12 cellular contexts compared by ENCODE assay signal in the genomic region with DNA sequence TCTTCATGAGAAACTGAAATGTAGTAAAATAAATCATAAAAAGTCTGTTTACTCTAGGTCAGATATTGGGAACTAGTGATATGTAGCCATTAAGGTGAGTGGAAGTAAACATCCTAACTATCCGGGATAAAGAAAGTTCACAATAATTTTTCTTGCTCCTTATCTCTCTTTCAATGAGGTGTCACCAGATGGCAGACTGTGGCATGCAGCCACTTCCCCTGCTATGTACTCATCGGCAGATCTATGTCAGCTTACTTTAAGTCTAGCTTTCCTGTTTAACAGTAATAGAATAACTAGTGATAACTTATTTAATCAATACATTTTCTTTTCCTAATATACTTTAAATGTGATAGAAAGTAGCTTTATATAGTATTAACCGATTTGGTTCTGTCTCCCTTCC.
DNase-seq lines count a peak whose midpoint lies in the region; ATAC-seq, FAIRE-seq and TF ChIP-seq lines count a peak whose summit lies in the region.
"Had no signal": no experiment of that assay in that cellular context is flagged by ENCODE, and none has a peak within 500 bp of the region (broad histone marks: within the 10 kb centered on the region; RNA-seq: fewer than 3 reads in every experiment).

No MANE protein-coding gene starts in this region.

- H4K20me1 ChIP-seq in GM12878 (ENCODE audit: control insufficient read depth, insufficient read depth) = no peaks in the 10 kb centered on the region

- RAD21 ChIA-PET in GM12878 (lab: Charles Lee; ENCODE audit: unreplicated experiment) = interaction anchor here (0.7 to 3.0 kb wide), 10 partner anchors 12 to 1355 kb away, joined by 3 to 16 read pairs (median 4); no protein-coding TSS in a partner anchor

- no peaks in the 10 kb centered on the region for H3K4me1 ChIP-seq in GM12878 (ENCODE audit: control insufficient read depth, insufficient read depth, low read length)
- no peaks in the 10 kb centered on the region for H3K4me1 ChIP-seq in aorta (ENCODE audit: control insufficient read depth in 1 of 2, insufficient read depth in 2 of 2, low read length in 2 of 2)

- no peak overlapping the region for H3K9ac ChIP-seq in GM12878 (ENCODE audit: control insufficient read depth, insufficient read depth, low read length)

- H3K9me3 Mint-ChIP-seq in activated naive CD8-positive, alpha-beta T cell treated with anti-CD3 and anti-CD28 coated beads for 36 hours = no peaks in the 10 kb centered on the region
- H3K9me3 Mint-ChIP-seq: activated T-helper 1 cell treated with anti-CD3 and anti-CD28 coated beads, Interleukin-12 subunit alpha, Interleukin-12 subunit beta, Interleukin-2, Interleukin-4 antibody, amounts not matched to agents 30 ng/mL and 10 ng/mL and 1 ng/mL, durations not matched to agents 14 hours and 24 hours and 36 hours had no signal

- H3K27ac ChIP-seq in GM12878 (ENCODE audit: control insufficient read depth, insufficient read depth) = no peak overlapping the region
- H3K27ac ChIP-seq in aorta (ENCODE audit: low read depth in 1 of 2, low read length in 2 of 2) = no peak overlapping the region

- SMC1A ChIA-PET in GM12878 (lab: Charles Lee; ENCODE audit: uncharacterized antibody, unreplicated experiment) = interaction anchor here (0.6 to 6.1 kb wide), 19 partner anchors 7 to 1707 kb away, joined by 3 to 33 read pairs (median 5); no protein-coding TSS in a partner anchor

- H3K4me3 Mint-ChIP-seq in activated naive CD8-positive, alpha-beta T cell treated with anti-CD3 and anti-CD28 coated beads for 36 hours = no peak overlapping the region
- H3K4me3 Mint-ChIP-seq: activated CD4-positive, alpha-beta T cell treated with anti-CD3 and anti-CD28 coated beads for 36 hours; activated T-helper 1 cell treated with anti-CD3 and anti-CD28 coated beads, Interleukin-12 subunit alpha, Interleukin-12 subunit beta, Interleukin-2, Interleukin-4 antibody, amounts not matched to agents 30 ng/mL and 10 ng/mL and 1 ng/mL, durations not matched to agents 14 hours and 24 hours and 36 hours; naive thymus-derived CD8-positive, alpha-beta T cell had no signal

- H3K79me2 ChIP-seq in GM12878 (ENCODE audit: control insufficient read depth, insufficient read depth, low read length) = no peaks in the 10 kb centered on the region

- TF ChIP-seq EP300 in GM12878 (IDR thresholded peaks at IDR 0.05; ENCODE audit: borderline replicate concordance in 1 of 2, control insufficient read depth in 1 of 2, low read depth in 2 of 2, low read length in 2 of 2) = no peak

- ATAC-seq in GM12878 (0 out of 3 replicates have a peak, but pooled peaks have one; percentile 23), left colon (peak; percentile 69), aorta (ENCODE audit: low FRiP score) (no peak)
- ATAC-seq: activated CD4-positive, alpha-beta T cell treated with anti-CD3 and anti-CD28 coated beads for 36 hours; naive thymus-derived CD8-positive, alpha-beta T cell had no signal

- no peak for TF ChIP-seq POLR2A in GM12878 (IDR thresholded peaks at IDR 0.05; ENCODE audit: low read depth, low read length)

- TF ChIP-seq RAD21 in GM12878 (IDR thresholded peaks at IDR 0.05; ENCODE audit: insufficient read depth, low read depth, low read length) = no peak

- BruUV-seq in GM12878 (replicated peaks; lab: Mats Ljungman, UMichigan) = no TSS peak

- POLR2A ChIA-PET in GM12878 (lab: Charles Lee) = interaction anchor here (0.6 kb wide), 1 partner anchor 9 kb away, joined by 3 read pairs; no protein-coding TSS in a partner anchor

- H3K4me2 ChIP-seq in GM12878 (ENCODE audit: control insufficient read depth, insufficient read depth) = no peak overlapping the region

- intact Hi-C loops in GM12878 (cut with micrococcal nuclease; ENCODE audit: unreplicated experiment) = no loop called here
- intact Hi-C loops in left colon (cut with DNase I, micrococcal nuclease) = no loop called here
- intact Hi-C loops in aorta (cut with DNase I) = no loop called here

- DNase-seq in ACHN (peak; percentile 25), Kasumi-1 (lab: John Stamatoyannopoulos, UW) (peak; percentile 60 to 61), GM12878 (ENCODE audit: low read depth, low spot score) (no peak), left colon (peak in 1 of 2 donors; percentile 39), aorta (no peak), NCI-H187 treated with DMSO at 0.1 percent for 48 hours (lab: John Stamatoyannopoulos, UW) (no peak), iPS-NIHi7 (ENCODE audit: extremely low spot score) (no peak)
- no peak for DNase-seq in activated naive CD8-positive, alpha-beta T cell treated with anti-CD3 and anti-CD28 coated beads for 36 hours
- DNase-seq: activated CD4-positive, alpha-beta T cell treated with anti-CD3 and anti-CD28 coated beads for 36 hours; erythroblast; naive thymus-derived CD8-positive, alpha-beta T cell had no signal

- no peaks in the 10 kb centered on the region for H3K36me3 Mint-ChIP-seq in activated naive CD8-positive, alpha-beta T cell treated with anti-CD3 and anti-CD28 coated beads for 36 hours
- H3K36me3 Mint-ChIP-seq: naive thymus-derived CD8-positive, alpha-beta T cell had no signal

- H3K9me3 ChIP-seq in GM12878 (replicated peaks; ENCODE audit: control insufficient read depth, insufficient read depth, low read length) = no peaks in the 10 kb centered on the region
- H3K9me3 ChIP-seq in aorta (ENCODE audit: control insufficient read depth, low read length) = no peaks in the 10 kb centered on the region

- no peak for FAIRE-seq in GM12878 (lab: Jason Lieb, UNC)

- CTCF ChIA-PET in GM12878 (lab: Yijun Ruan, JAX) = interaction anchor here (0.6 to 5.8 kb wide), 11 partner anchors 9 to 713 kb away, joined by 3 to 38 read pairs (median 5); no protein-coding TSS in a partner anchor

- WGBS in GM12878 (ENCODE audit: insufficient coverage, insufficient replicate concordance, low lambda C conversion rate, missing lambda C conversion rate) = 28% methylated on average over 3 of the region's 3 CpGs
- 37 to 38% methylated on average over 3 of the region's 3 CpGs for WGBS in aorta, 2 donors

- H3K27me3 ChIP-seq in GM12878 (replicated peaks in 1 of 2; ENCODE audit: control insufficient read depth in 2 of 2, insufficient read depth in 2 of 2, low read length in 1 of 2) (no peaks in the 10 kb centered on the region), aorta (ENCODE audit: control insufficient read depth in 1 of 2, insufficient read depth in 2 of 2, low read length in 1 of 2) (no peaks in the 10 kb centered on the region)

- H3K27ac Mint-ChIP-seq in activated naive CD8-positive, alpha-beta T cell treated with anti-CD3 and anti-CD28 coated beads for 36 hours = no peak overlapping the region
- H3K27ac Mint-ChIP-seq: activated CD4-positive, alpha-beta T cell treated with anti-CD3 and anti-CD28 coated beads for 36 hours; activated T-helper 1 cell treated with anti-CD3 and anti-CD28 coated beads, Interleukin-12 subunit alpha, Interleukin-12 subunit beta, Interleukin-2, Interleukin-4 antibody, amounts not matched to agents 30 ng/mL and 10 ng/mL and 1 ng/mL, durations not matched to agents 14 hours and 24 hours and 36 hours; naive thymus-derived CD8-positive, alpha-beta T cell had no signal

- peaks cover 4% of the 10 kb centered on the region for H3K4me1 Mint-ChIP-seq in activated naive CD8-positive, alpha-beta T cell treated with anti-CD3 and anti-CD28 coated beads for 36 hours
- H3K4me1 Mint-ChIP-seq: activated CD4-positive, alpha-beta T cell treated with anti-CD3 and anti-CD28 coated beads for 36 hours; naive thymus-derived CD8-positive, alpha-beta T cell had no signal

- H3K27me3 Mint-ChIP-seq in activated naive CD8-positive, alpha-beta T cell treated with anti-CD3 and anti-CD28 coated beads for 36 hours = peaks cover 11% of the 10 kb centered on the region

- no peak overlapping the region for H2AFZ ChIP-seq in GM12878 (ENCODE audit: control insufficient read depth, low read depth, low read length)

- H3K4me3 ChIP-seq in GM12878 (no peak overlapping the region), aorta (ENCODE audit: low read length in 2 of 2) (no peak overlapping the region)

- in situ Hi-C loops in ACHN (cut with HindIII; ENCODE audit: low pct_ligation_motif_present, low pct_unique_long_range_greater_than_20kb, low sequenced_read_pairs) (no loop called here), GM12878 (cut with MboI) (no loop called here)

- TF ChIP-seq CTCF in GM12878 (IDR thresholded peaks at IDR 0.05 in 2 of 3, conservative IDR thresholded peaks at IDR 0.05 in 1 of 3; ENCODE audit: control insufficient read depth in 2 of 3, extremely low read depth in 1 of 3, insufficient read depth in 1 of 3, low read depth in 3 of 3, low read length in 3 of 3) = 0 out of 6 replicates have a peak, but pooled peaks of 1 of the 3 experiments have one; percentile 1

- no peaks in the 10 kb centered on the region for H3K36me3 ChIP-seq in GM12878 (ENCODE audit: control insufficient read depth in 2 of 2, insufficient read depth in 2 of 2, low read length in 1 of 2)
- no peaks in the 10 kb centered on the region for H3K36me3 ChIP-seq in aorta (ENCODE audit: control insufficient read depth in 1 of 2, insufficient read depth in 2 of 2, low read length in 1 of 2)

TF ChIP-seq in GM12878, 131 proteins besides CTCF, POLR2A, EP300 and RAD21 (continues in another document):
- TF ChIP-seq TARDBP (IDR thresholded peaks at IDR 0.05; ENCODE audit: borderline replicate concordance) = no peak
- no peak for TF ChIP-seq GATAD2B (conservative IDR thresholded peaks at IDR 0.05; ENCODE audit: low read depth)
- TF ChIP-seq ZNF274 (IDR thresholded peaks at IDR 0.05; ENCODE audit: insufficient read depth, insufficient read length) = no peak
- no peak for TF ChIP-seq POU2F2 (IDR thresholded peaks at IDR 0.05; ENCODE audit: borderline replicate concordance, low read depth, low read length)
- no peak for TF ChIP-seq STAT1 (conservative IDR thresholded peaks at IDR 0.05)
- TF ChIP-seq STAT3 (IDR thresholded peaks at IDR 0.05; ENCODE audit: low read depth, low read length) = no peak

Comparison
In these comparisons a context has a peak if more than half of its experiments do, and no peak if none do; other contexts are left out.
1. DNase-seq: peak in ACHN (single experiment) and Kasumi-1 (2 of 2); none in GM12878 (single experiment), aorta (0 of 2), NCI-H187 treated with DMSO at 0.1 percent for 48 hours (single experiment), activated naive CD8-positive, alpha-beta T cell treated with anti-CD3 and anti-CD28 coated beads for 36 hours (single experiment) and iPS-NIHi7 (single experiment).